In the genomic region with DNA sequence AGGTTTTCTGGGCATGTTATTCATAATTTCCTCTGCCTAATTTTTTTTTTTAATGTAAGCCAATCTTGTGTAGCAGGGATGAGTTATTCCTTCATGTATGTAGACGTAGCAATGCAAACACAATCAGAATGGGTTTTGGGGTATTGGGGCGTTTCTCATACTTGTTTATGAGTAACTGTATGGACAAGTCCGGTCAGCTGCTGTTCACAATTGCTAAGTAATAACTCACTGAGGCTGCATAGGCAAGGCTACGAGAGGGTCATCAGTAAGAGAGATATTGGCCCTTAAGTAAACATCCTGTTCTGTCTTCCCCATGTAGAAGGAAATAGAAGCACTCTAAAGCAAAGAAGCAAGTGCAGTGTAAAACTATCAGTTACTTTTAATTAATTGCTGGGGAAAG, we compare ENCODE assay signal across 15 cellular contexts. TPM values are rescaled to one million over a fixed set of nuclear protein-coding genes. Genes with fewer than 3 reads are reported as not detected.
DNase-seq lines count a peak whose midpoint lies in the region; ATAC-seq, FAIRE-seq and TF ChIP-seq lines count a peak whose summit lies in the region.
"Had no signal": no experiment of that assay in that cellular context is flagged by ENCODE, and none has a peak within 500 bp of the region (broad histone marks: within the 10 kb centered on the region; RNA-seq: fewer than 3 reads in every experiment).

No MANE protein-coding gene starts in this region.

- no peaks in the 10 kb centered on the region for H3K9me3 Mint-ChIP-seq in CD4-positive, CD25-positive, alpha-beta regulatory T cell
- H3K9me3 Mint-ChIP-seq: activated CD4-positive, alpha-beta T cell treated with anti-CD3 and anti-CD28 coated beads, Interleukin-2, amount 10 ng/mL, durations not matched to agents 7 days and 5 days had no signal

- DNase-seq in CD4-positive, CD25-positive, alpha-beta regulatory T cell, result no peak
- DNase-seq in GM03348 (ENCODE audit: low spot score) (peak; percentile 16), GM12878 (ENCODE audit: low read depth, low spot score) (no peak), NCI-H345 treated with DMSO at 0.1 percent for 48 hours (lab: John Stamatoyannopoulos, UW; ENCODE audit: unreplicated experiment) (no peak), NCI-H2107 treated with DMSO at 0.1 percent for 48 hours (lab: John Stamatoyannopoulos, UW; ENCODE audit: unreplicated experiment) (no peak)
- DNase-seq: activated CD4-positive, alpha-beta T cell treated with anti-CD3 and anti-CD28 coated beads, Interleukin-2, amount 10 ng/mL, durations not matched to agents 7 days and 5 days; activated naive CD4-positive, alpha-beta T cell treated with Interleukin-2 at 50 U/mL for 16 hours; effector CD8-positive, alpha-beta T cell; NCI-H2029 treated with DMSO at 0.1 percent for 48 hours; SJCRH30 had no signal

- H3K27me3 ChIP-seq in CD4-positive, CD25-positive, alpha-beta regulatory T cell (ENCODE audit: control insufficient read depth, insufficient read depth, low read length), result no peaks in the 10 kb centered on the region
- no peaks in the 10 kb centered on the region for H3K27me3 ChIP-seq in GM12878 (replicated peaks in 1 of 2; ENCODE audit: control insufficient read depth in 2 of 2, insufficient read depth in 2 of 2, low read length in 1 of 2)
- H3K27me3 ChIP-seq in liver (ENCODE audit: control insufficient read depth in 4 of 4, insufficient read depth in 4 of 4, low read length in 3 of 4), result no peaks in the 10 kb centered on the region
- H3K27me3 ChIP-seq: SJCRH30, suprapubic skin had no signal

- intact Hi-C loops in GM12878 (cut with micrococcal nuclease; ENCODE audit: unreplicated experiment), result no loop called here

- H3K4me1 ChIP-seq in CD4-positive, CD25-positive, alpha-beta regulatory T cell (ENCODE audit: control insufficient read depth, insufficient read depth, low read length, poor library complexity, severe bottlenecking), result no peaks in the 10 kb centered on the region
- no peaks in the 10 kb centered on the region for H3K4me1 ChIP-seq in GM12878 (ENCODE audit: control insufficient read depth, insufficient read depth, low read length)
- peaks cover 11 to 39% (median 35%) of the 10 kb centered on the region in 4 donors for H3K4me1 ChIP-seq in liver (ENCODE audit: control insufficient read depth in 4 of 4, insufficient read depth in 4 of 4, low read length in 3 of 4)
- H3K4me1 ChIP-seq: SJCRH30 had no signal

- no peak for FAIRE-seq in GM12878 (lab: Jason Lieb, UNC)

- CTCF ChIA-PET in GM12878 (lab: Yijun Ruan, JAX), result no interaction called here

- no peak overlapping the region for H3K27ac ChIP-seq in CD4-positive, CD25-positive, alpha-beta regulatory T cell (ENCODE audit: insufficient read depth, low read length, poor library complexity, severe bottlenecking)
- H3K27ac ChIP-seq in GM12878 (ENCODE audit: control insufficient read depth, insufficient read depth), result no peak overlapping the region
- no peak overlapping the region for H3K27ac ChIP-seq in liver (ENCODE audit: low read depth in 1 of 2, low read length in 2 of 2)
- H3K27ac ChIP-seq: HL-60, SJCRH30, suprapubic skin had no signal

- no peaks in the 10 kb centered on the region for H3K9me3 ChIP-seq in CD4-positive, CD25-positive, alpha-beta regulatory T cell (ENCODE audit: control insufficient read depth in 2 of 2, low read length in 2 of 2)
- no peaks in the 10 kb centered on the region for H3K9me3 ChIP-seq in GM12878 (replicated peaks; ENCODE audit: control insufficient read depth, insufficient read depth, low read length)
- no peaks in the 10 kb centered on the region for H3K9me3 ChIP-seq in liver (ENCODE audit: control insufficient read depth in 4 of 4, low read length in 3 of 4)
- H3K9me3 ChIP-seq: SJCRH30, suprapubic skin had no signal

- TF ChIP-seq POLR2A in GM12878 (IDR thresholded peaks at IDR 0.05; ENCODE audit: low read depth, low read length), result no peak

- no peak for TF ChIP-seq RAD21 in GM12878 (IDR thresholded peaks at IDR 0.05; ENCODE audit: insufficient read depth, low read depth, low read length)
- TF ChIP-seq RAD21 in liver (IDR thresholded peaks at IDR 0.05), result no peak

- WGBS in GM12878 (ENCODE audit: insufficient coverage, insufficient replicate concordance, low lambda C conversion rate, missing lambda C conversion rate), result 81% methylated on average over 4 of the region's 4 CpGs
- WGBS in liver, result 70% methylated on average over 4 of the region's 4 CpGs

- no peak overlapping the region for H2AFZ ChIP-seq in GM12878 (ENCODE audit: control insufficient read depth, low read depth, low read length)

- in situ Hi-C loops in GM12878 (cut with MboI), result no loop called here

- TF ChIP-seq CTCF in GM12878 (IDR thresholded peaks at IDR 0.05 in 2 of 3, conservative IDR thresholded peaks at IDR 0.05 in 1 of 3; ENCODE audit: control insufficient read depth in 2 of 3, extremely low read depth in 1 of 3, insufficient read depth in 1 of 3, low read depth in 3 of 3, low read length in 3 of 3) (no peak), liver (IDR thresholded peaks at IDR 0.05; ENCODE audit: low read depth, low read length, missing input control) (no peak)

- H3K79me2 ChIP-seq in GM12878 (ENCODE audit: control insufficient read depth, insufficient read depth, low read length), result no peaks in the 10 kb centered on the region

- RAD21 ChIA-PET in GM12878 (lab: Charles Lee; ENCODE audit: unreplicated experiment), result no interaction called here

- no peak for ATAC-seq in CD4-positive, CD25-positive, alpha-beta regulatory T cell (ENCODE audit: low read depth in 2 of 2)
- peak; percentile 25; the same call in 2 of the 3 replicates for ATAC-seq in GM12878
- ATAC-seq in HG03354 (IDR thresholded peaks at IDR 0.05; ENCODE audit: poor library complexity, severe bottlenecking, unreplicated experiment), result no peak
- no peak for ATAC-seq in HG03442 (IDR thresholded peaks at IDR 0.05; ENCODE audit: unreplicated experiment)

- H4K20me1 ChIP-seq in GM12878 (ENCODE audit: control insufficient read depth, insufficient read depth), result no peaks in the 10 kb centered on the region

- H3K4me3 Mint-ChIP-seq in CD4-positive, CD25-positive, alpha-beta regulatory T cell, result no peak overlapping the region
- H3K4me3 Mint-ChIP-seq: activated CD4-positive, alpha-beta T cell treated with anti-CD3 and anti-CD28 coated beads, Interleukin-2, amount 10 ng/mL, durations not matched to agents 7 days and 5 days had no signal

- H3K9ac ChIP-seq in GM12878 (ENCODE audit: control insufficient read depth, insufficient read depth, low read length) (no peak overlapping the region), liver (ENCODE audit: low read depth in 1 of 2, low read length in 2 of 2) (no peak overlapping the region)

- POLR2A ChIA-PET in GM12878 (lab: Charles Lee), result no interaction called here

- no peaks in the 10 kb centered on the region for H3K36me3 Mint-ChIP-seq in CD4-positive, CD25-positive, alpha-beta regulatory T cell

- SMC1A ChIA-PET in GM12878 (lab: Charles Lee; ENCODE audit: uncharacterized antibody, unreplicated experiment), result no interaction called here

- peaks cover 7% of the 10 kb centered on the region for H3K36me3 ChIP-seq in CD4-positive, CD25-positive, alpha-beta regulatory T cell (ENCODE audit: control insufficient read depth, insufficient read depth, low read length)
- H3K36me3 ChIP-seq in GM12878 (ENCODE audit: control insufficient read depth in 2 of 2, insufficient read depth in 2 of 2, low read length in 1 of 2) (peaks cover 0 to 2% of the 10 kb centered on the region in 2 experiments; a peak in 1 of 4 replicates), liver (ENCODE audit: control insufficient read depth in 4 of 4, insufficient read depth in 3 of 4, low read depth in 1 of 4, low read length in 3 of 4) (no peaks in the 10 kb centered on the region)

- no peak for TF ChIP-seq EP300 in GM12878 (IDR thresholded peaks at IDR 0.05; ENCODE audit: borderline replicate concordance in 1 of 2, control insufficient read depth in 1 of 2, low read depth in 2 of 2, low read length in 2 of 2)

- H3K4me1 Mint-ChIP-seq in CD4-positive, CD25-positive, alpha-beta regulatory T cell, result peaks cover 10 to 18% (median 11%) of the 10 kb centered on the region in 4 donors
- H3K4me1 Mint-ChIP-seq: activated CD4-positive, alpha-beta T cell treated with anti-CD3 and anti-CD28 coated beads, Interleukin-2, amount 10 ng/mL, durations not matched to agents 7 days and 5 days had no signal

- BruUV-seq in GM12878 (replicated peaks; lab: Mats Ljungman, UMichigan), result no TSS peak

- no peak overlapping the region for H3K4me2 ChIP-seq in GM12878 (ENCODE audit: control insufficient read depth, insufficient read depth)

- peak overlapping the region in 2 of 3 donors; percentile 62 to 87 for H3K27ac Mint-ChIP-seq in CD4-positive, CD25-positive, alpha-beta regulatory T cell
- H3K27ac Mint-ChIP-seq: activated CD4-positive, alpha-beta T cell treated with anti-CD3 and anti-CD28 coated beads, Interleukin-2, amount 10 ng/mL, durations not matched to agents 7 days and 5 days had no signal

- H3K4me3 ChIP-seq in CD4-positive, CD25-positive, alpha-beta regulatory T cell (ENCODE audit: low read depth, low read length), result no peak overlapping the region
- H3K4me3 ChIP-seq in GM12878 (no peak overlapping the region), liver (ENCODE audit: low read depth in 1 of 3, low read length in 3 of 3) (no peak overlapping the region)
- H3K4me3 ChIP-seq: SJCRH30, suprapubic skin had no signal

- H3K27me3 Mint-ChIP-seq in CD4-positive, CD25-positive, alpha-beta regulatory T cell, result no peaks in the 10 kb centered on the region

RNA-seq across cellular contexts. Expression of gene TARS2, which starts 9.5 kb away (rescaled TPM):
- 34.0 TPM for total RNA-seq in CD4-positive, CD25-positive, alpha-beta regulatory T cell
- 10 to 100 TPM; 28.6 to 36.6 (median 31.5) TPM for polyA plus RNA-seq in CD4-positive, CD25-positive, alpha-beta regulatory T cell
- 66.1 and 66.6 TPM in 2 replicates for total RNA-seq in GM12878 (2013; cell fraction: nucleolus; rRNA removed)
- 44.7 and 51.7 TPM in 2 replicates for total RNA-seq in GM12878 (2014; rRNA removed)
- total RNA-seq in GM12878 (2014; rRNA removed; fragmentation: Illumina TruSeq; extraction: Trizol), result 31.4 and 31.9 TPM in 2 replicates
- total RNA-seq in GM12878 (2021), result 30.8 and 35.5 TPM in 2 replicates
- polyA plus RNA-seq in GM12878 (2011; ENCODE audit: low read depth), result 16.3 TPM
- 34.0 and 44.7 TPM in 2 replicates for polyA plus RNA-seq in GM12878 (2011; rRNA removed)
- 71.2 and 98.0 TPM in 2 replicates for polyA plus RNA-seq in GM12878 (2011; cell fraction: cytosol; rRNA removed)
- polyA plus RNA-seq in GM12878 (2011; cell fraction: nucleus; rRNA removed), result 72.5 and 104 TPM in 2 replicates
- polyA plus RNA-seq in GM12878 (2012), result 26.4 and 31.6 TPM in 2 replicates
- 36.7 and 46.2 TPM in 2 replicates for polyA plus RNA-seq in GM12878 (2014; fragmentation: Illumina TruSeq; extraction: Trizol)
- polyA plus RNA-seq in GM12878 (2014; fragmentation: Nextera tagmentation; extraction: Ambion mirVana), result 10 to 100 TPM; 11.0 to 14.6 TPM
- 47.8 and 51.8 TPM in 2 replicates for polyA plus RNA-seq in GM12878 (2014; rRNA removed)
- 10 to 100 TPM; 45.7 to 49.4 TPM for polyA plus RNA-seq in GM12878 (2016; fragmentation: Nextera tagmentation; extraction: Ambion mirVana)
- polyA minus RNA-seq in GM12878 (2011; rRNA and poly(A)+ RNA removed), result 40.1 and 63.8 TPM in 2 replicates
- polyA minus RNA-seq in GM12878 (2011; cell fraction: cytosol; rRNA and poly(A)+ RNA removed), result 14.5 and 16.8 TPM in 2 replicates
- 28.9 and 39.4 TPM in 2 replicates for polyA minus RNA-seq in GM12878 (2011; cell fraction: nucleus; rRNA and poly(A)+ RNA removed)
- 10 to 100 TPM; 16.5 to 20.8 TPM for total RNA-seq in liver
- 10 to 100 TPM; 10.9 to 20.7 TPM for polyA plus RNA-seq in liver

RNA-seq across cellular contexts. Expression of gene ECM1, which starts 30.2 kb away (rescaled TPM):
- total RNA-seq in CD4-positive, CD25-positive, alpha-beta regulatory T cell, result 0.22 TPM
- polyA plus RNA-seq in CD4-positive, CD25-positive, alpha-beta regulatory T cell, result under 1 TPM in 1 of 4 donors, not detected in 3; 0.10 TPM
- total RNA-seq in GM12878 (2013; cell fraction: nucleolus; rRNA removed), result 2.4 and 3.7 TPM in 2 replicates
- total RNA-seq in GM12878 (2014; rRNA removed) (0.22 and 0.34 TPM in 2 replicates), GM12878 (2014; rRNA removed; fragmentation: Illumina TruSeq; extraction: Trizol) (0.28 and 0.36 TPM in 2 replicates), GM12878 (2021) (1.0 and 1.3 TPM in 2 replicates), liver (1 to 10 TPM; 5.1 to 8.1 TPM)
- polyA plus RNA-seq in GM12878 (2011; ENCODE audit: low read depth), result 0.37 TPM
- polyA plus RNA-seq in GM12878 (2011; rRNA removed) (0.55 and 1.0 TPM in 2 replicates), GM12878 (2014; fragmentation: Illumina TruSeq; extraction: Trizol) (0.84 and 1.1 TPM in 2 replicates), GM12878 (2014; fragmentation: Nextera tagmentation; extraction: Ambion mirVana) (under 1 TPM; 0.06 to 0.35 TPM), GM12878 (2014; rRNA removed) (0.55 and 0.91 TPM in 2 replicates), GM12878 (2016; fragmentation: Nextera tagmentation; extraction: Ambion mirVana) (1 to 10 TPM in 1 of 2 experiments, under 1 TPM in 1; 0.66 to 1.1 TPM), liver (10 to 100 TPM; 17.0 to 22.5 TPM)
- 0.69 and 0.95 TPM in 2 replicates for polyA plus RNA-seq in GM12878 (2011; cell fraction: cytosol; rRNA removed)
- polyA plus RNA-seq in GM12878 (2011; cell fraction: nucleus; rRNA removed), result 8.4 and 8.6 TPM in 2 replicates
- 0.89 and 1.00 TPM in 2 replicates for polyA plus RNA-seq in GM12878 (2012)
- 0.51 and 1.3 TPM in 2 replicates for polyA minus RNA-seq in GM12878 (2011; rRNA and poly(A)+ RNA removed)
- 0.31 TPM in 1 of 2 replicates, not detected in the other for polyA minus RNA-seq in GM12878 (2011; cell fraction: cytosol; rRNA and poly(A)+ RNA removed)
- polyA minus RNA-seq in GM12878 (2011; cell fraction: nucleus; rRNA and poly(A)+ RNA removed), result 1.3 and 1.5 TPM in 2 replicates

RNA-seq across cellular contexts. Expression of gene FALEC, which starts 37.8 kb away (rescaled TPM):
- not detected for total RNA-seq in CD4-positive, CD25-positive, alpha-beta regulatory T cell
- polyA plus RNA-seq in CD4-positive, CD25-positive, alpha-beta regulatory T cell, result under 1 TPM in 1 of 4 donors, not detected in 3; 0.42 TPM
- total RNA-seq in GM12878 (2013; cell fraction: nucleolus; rRNA removed), result not detected in 2 replicates
- total RNA-seq in GM12878 (2014; rRNA removed), result not detected in 2 replicates
- total RNA-seq in GM12878 (2014; rRNA removed; fragmentation: Illumina TruSeq; extraction: Trizol), result 0.31 and 0.37 TPM in 2 replicates
- total RNA-seq in GM12878 (2021), result 0.41 TPM in 1 of 2 replicates, not detected in the other
- polyA plus RNA-seq in GM12878 (2011; ENCODE audit: low read depth), result not detected
- polyA plus RNA-seq in GM12878 (2011; rRNA removed), result 0.27 TPM in 1 of 2 replicates, not detected in the other
- not detected in 2 replicates for polyA plus RNA-seq in GM12878 (2011; cell fraction: cytosol; rRNA removed)
- polyA plus RNA-seq in GM12878 (2011; cell fraction: nucleus; rRNA removed), result 0.27 TPM in 1 of 2 replicates, not detected in the other
- not detected in 2 replicates for polyA plus RNA-seq in GM12878 (2012)
- 0.40 TPM in 1 of 2 replicates, not detected in the other for polyA plus RNA-seq in GM12878 (2014; fragmentation: Illumina TruSeq; extraction: Trizol)
- under 1 TPM in 1 of 2 experiments, not detected in 1; 0.21 TPM for polyA plus RNA-seq in GM12878 (2014; fragmentation: Nextera tagmentation; extraction: Ambion mirVana)
- not detected in 2 replicates for polyA plus RNA-seq in GM12878 (2014; rRNA removed)
- under 1 TPM; 0.32 to 0.71 TPM for polyA plus RNA-seq in GM12878 (2016; fragmentation: Nextera tagmentation; extraction: Ambion mirVana)
- not detected in 2 replicates for polyA minus RNA-seq in GM12878 (2011; rRNA and poly(A)+ RNA removed)
- polyA minus RNA-seq in GM12878 (2011; cell fraction: cytosol; rRNA and poly(A)+ RNA removed), result not detected in 2 replicates
- polyA minus RNA-seq in GM12878 (2011; cell fraction: nucleus; rRNA and poly(A)+ RNA removed), result 0.60 and 1.2 TPM in 2 replicates
- not detected for total RNA-seq in liver
- not detected for polyA plus RNA-seq in liver
- total RNA-seq: SJCRH30, suprapubic skin had no signal
